ENCODE assay signal across 6 cellular contexts in the genomic region with DNA sequence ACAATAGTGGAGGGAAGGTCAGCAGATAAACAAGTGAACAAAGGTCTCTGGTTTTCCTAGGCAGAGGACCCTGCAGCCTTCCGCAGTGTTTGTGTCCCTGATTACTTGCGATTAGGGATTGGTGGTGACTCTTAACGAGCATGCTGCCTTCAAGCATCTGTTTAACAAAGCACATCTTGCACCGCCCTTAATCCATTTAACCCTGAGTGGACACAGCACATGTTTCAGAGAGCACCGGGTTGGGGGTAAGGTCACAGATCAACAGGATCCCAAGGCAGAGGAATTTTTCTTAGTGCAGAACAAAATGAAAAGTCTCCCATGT.
A peak's percentile ranks its signal among the peaks of the same experiment; 100 is the strongest.
DNase-seq lines count a peak whose midpoint lies in the region; ATAC-seq and TF ChIP-seq lines count a peak whose summit lies in the region.
"Not testable (repeated sequence)": the region's sequence is repeated elsewhere in the genome, so short reads cannot be mapped to it uniquely, and the experiment has no call there.

No MANE protein-coding gene starts in this region.

- BruUV-seq in IMR-90 (replicated peaks; lab: Mats Ljungman, UMichigan); MCF 10A (replicated peaks; lab: Mats Ljungman, UMichigan): not testable (repeated sequence)

- intact Hi-C loops in IMR-90 (cut with micrococcal nuclease); MCF 10A (cut with micrococcal nuclease): not testable (repeated sequence)

- H3K79me1 ChIP-seq in IMR-90 (ENCODE audit: low read depth in 1 of 2, low read length in 2 of 2) (peaks cover 18 to 40% of the 10 kb centered on the region in 2 experiments), trophoblast cell (ENCODE audit: low read length) (peaks cover 12% of the 10 kb centered on the region)

- not testable (repeated sequence) for H2BK15ac ChIP-seq in IMR-90 (ENCODE audit: low read depth, low read length)

- H3K79me2 ChIP-seq in trophoblast cell (ENCODE audit: control insufficient read depth, insufficient read depth, low read length, poor library complexity): not testable (repeated sequence)

- peak overlapping the region; percentile 64 for H2BK120ac ChIP-seq in IMR-90 (ENCODE audit: low read depth, low read length)
- H2BK120ac ChIP-seq in trophoblast cell (ENCODE audit: insufficient read depth, low read length, poor library complexity): not testable (repeated sequence)

- not testable (repeated sequence) for H3K18ac ChIP-seq in IMR-90 (ENCODE audit: low read depth, low read length); trophoblast cell (ENCODE audit: low read length)

- CTCF ChIA-PET in IMR-90 (lab: Yijun Ruan, JAX); RWPE1 (lab: Yijun Ruan, JAX); MCF 10A (lab: Yijun Ruan, JAX): not testable (repeated sequence)

- TF ChIP-seq RAD21 in IMR-90 (IDR thresholded peaks at IDR 0.05; ENCODE audit: low read length): not testable (repeated sequence)

- not testable (repeated sequence) for H3K23ac ChIP-seq in IMR-90 (ENCODE audit: low read depth, low read length); trophoblast cell (ENCODE audit: low read length)

- not testable (repeated sequence) for H3K56ac ChIP-seq in IMR-90 (ENCODE audit: extremely low read depth, insufficient read depth, low read length)

- TF ChIP-seq CTCF in IMR-90 (conservative IDR thresholded peaks at IDR 0.05; ENCODE audit: low read depth, low read length); RWPE1 (conservative IDR thresholded peaks at IDR 0.05; ENCODE audit: low read depth); WERI-Rb-1 (IDR thresholded peaks at IDR 0.05; ENCODE audit: low read depth, low read length); MCF 10A (IDR thresholded peaks at IDR 0.05; ENCODE audit: unreplicated experiment); glutamatergic neuron (IDR thresholded peaks at IDR 0.05; ENCODE audit: partially characterized antibody, unreplicated experiment): not testable (repeated sequence)

- H2AFZ ChIP-seq in IMR-90 (replicated peaks; ENCODE audit: low read length, poor library complexity); trophoblast cell (ENCODE audit: insufficient read depth, low read length, poor library complexity): not testable (repeated sequence)

- dilution Hi-C loops in IMR-90 (cut with HindIII; ENCODE audit: low sequenced_read_pairs, unreplicated experiment): not testable (repeated sequence)

- H2BK5ac ChIP-seq in IMR-90 (ENCODE audit: low read depth, low read length, poor library complexity, severe bottlenecking): peak overlapping the region; percentile 62
- H2BK5ac ChIP-seq in trophoblast cell (ENCODE audit: low read depth, low read length, poor library complexity): not testable (repeated sequence)

- no CpG with 5 or more reads among the region's 5 CpGs for WGBS in IMR-90 (ENCODE audit: extremely low coverage in 2 of 2, insufficient read length in 1 of 2), 2 experiments
- WGBS in trophoblast cell (ENCODE audit: extremely low coverage, insufficient coverage, insufficient read length): no CpG with 5 or more reads among the region's 5 CpGs

- H3K4ac ChIP-seq in IMR-90 (ENCODE audit: low read depth, low read length): peak overlapping the region; percentile 60; the same call in 1 of the 2 replicates
- not testable (repeated sequence) for H3K4ac ChIP-seq in trophoblast cell (ENCODE audit: low read depth, low read length)

- not testable (repeated sequence) for H3K27me3 ChIP-seq in IMR-90 (ENCODE audit: control insufficient read depth, insufficient read depth, low read length); WERI-Rb-1 (ENCODE audit: insufficient read depth, low read depth, severe bottlenecking); trophoblast cell (ENCODE audit: insufficient read depth, low read length)

- H3K4me3 ChIP-seq in IMR-90 (ENCODE audit: insufficient read depth, low read depth, low read length); WERI-Rb-1 (ENCODE audit: low read depth, low read length); trophoblast cell (ENCODE audit: low read depth, low read length): not testable (repeated sequence)

- H4K12ac ChIP-seq in trophoblast cell (ENCODE audit: low read depth, low read length): not testable (repeated sequence)

- H2AK5ac ChIP-seq in IMR-90 (ENCODE audit: low read depth, low read length): peak overlapping the region; percentile 75; the same call in 1 of the 2 replicates
- not testable (repeated sequence) for H2AK5ac ChIP-seq in trophoblast cell (ENCODE audit: low read length)

- H3K36me3 ChIP-seq in IMR-90 (ENCODE audit: control insufficient read depth, insufficient read depth, low read length); WERI-Rb-1; trophoblast cell (ENCODE audit: control insufficient read depth in 1 of 2, insufficient read depth in 2 of 2, low read length in 2 of 2): not testable (repeated sequence)

- H2AK9ac ChIP-seq in IMR-90 (replicated peaks; ENCODE audit: low read depth, low read length, poor library complexity): not testable (repeated sequence)

- H2BK12ac ChIP-seq in trophoblast cell (ENCODE audit: low read length): not testable (repeated sequence)

- not testable (repeated sequence) for H3K9me3 ChIP-seq in IMR-90 (ENCODE audit: control insufficient read depth, insufficient read depth, low read length); WERI-Rb-1 (ENCODE audit: severe bottlenecking); trophoblast cell (ENCODE audit: insufficient read depth, low read depth, low read length)

- not testable (repeated sequence) for H3K14ac ChIP-seq in IMR-90 (replicated peaks; ENCODE audit: low read depth, low read length); trophoblast cell (ENCODE audit: low read length)

- H3K4me1 ChIP-seq in IMR-90 (ENCODE audit: control insufficient read depth, insufficient read depth, low read length): peaks cover 17% of the 10 kb centered on the region
- not testable (repeated sequence) for H3K4me1 ChIP-seq in trophoblast cell (ENCODE audit: control insufficient read depth in 1 of 2, insufficient read depth in 2 of 2, low read length in 2 of 2)

- in situ Hi-C loops in IMR-90 (cut with MboI; ENCODE audit: low sequenced_read_pairs): not testable (repeated sequence)

- ATAC-seq in IMR-90 (ENCODE audit: low read depth): not testable (repeated sequence)

- H4K20me1 ChIP-seq in IMR-90 (ENCODE audit: insufficient read depth, low read length): not testable (repeated sequence)

- not testable (repeated sequence) for H3K9ac ChIP-seq in IMR-90 (ENCODE audit: low read depth, low read length); trophoblast cell (ENCODE audit: low read length)

- H3K4me2 ChIP-seq in IMR-90 (ENCODE audit: low read depth, low read length); trophoblast cell (ENCODE audit: low read length): not testable (repeated sequence)

- peak overlapping the region; percentile 50 for H3K27ac ChIP-seq in IMR-90 (ENCODE audit: insufficient read depth, low read length)
- peak overlapping the region; percentile 94 for H3K27ac ChIP-seq in RWPE1
- peak overlapping the region; percentile 62 for H3K27ac ChIP-seq in WERI-Rb-1
- peak overlapping the region; percentile 53 for H3K27ac ChIP-seq in trophoblast cell (ENCODE audit: low read depth, low read length)

- not testable (repeated sequence) for H3K9me3 Mint-ChIP-seq in MCF 10A (ENCODE audit: unreplicated experiment); glutamatergic neuron (ENCODE audit: unreplicated experiment)

- not testable (repeated sequence) for TF ChIP-seq POLR2A in IMR-90 (IDR thresholded peaks at IDR 0.05; ENCODE audit: low read depth, low read length)

- H2BK20ac ChIP-seq in IMR-90 (ENCODE audit: low read depth, low read length): not testable (repeated sequence)

- H3K9me1 ChIP-seq in IMR-90 (ENCODE audit: insufficient read depth, low read length): peaks cover 14% of the 10 kb centered on the region

- H4K91ac ChIP-seq in IMR-90 (ENCODE audit: insufficient read depth, low read depth, low read length); trophoblast cell (ENCODE audit: low read depth, low read length): not testable (repeated sequence)

- H3K27me3 Mint-ChIP-seq in MCF 10A (ENCODE audit: insufficient read depth, unreplicated experiment); glutamatergic neuron (ENCODE audit: unreplicated experiment): not testable (repeated sequence)

- not testable (repeated sequence) for H4K5ac ChIP-seq in IMR-90 (ENCODE audit: low read depth, low read length)

- DNase-seq in IMR-90; RWPE1 (ENCODE audit: low spot score); MCF 10A (ENCODE audit: unreplicated experiment); glutamatergic neuron; trophoblast cell: not testable (repeated sequence)
- DNase-seq in WERI-Rb-1: peak; percentile 52

- H3K27ac Mint-ChIP-seq in MCF 10A (ENCODE audit: low read depth, unreplicated experiment) (peak overlapping the region; percentile 78), glutamatergic neuron (ENCODE audit: unreplicated experiment) (peak overlapping the region; percentile 79)

- H3K4me3 Mint-ChIP-seq in MCF 10A (ENCODE audit: unreplicated experiment); glutamatergic neuron (ENCODE audit: unreplicated experiment): not testable (repeated sequence)

- H3K36me3 Mint-ChIP-seq in MCF 10A (ENCODE audit: insufficient read depth, unreplicated experiment); glutamatergic neuron (ENCODE audit: unreplicated experiment): not testable (repeated sequence)

- POLR2A ChIA-PET in IMR-90 (lab: Charles Lee; ENCODE audit: unreplicated experiment); RWPE1 (lab: Yijun Ruan, JAX; ENCODE audit: low non-redundant PET): not testable (repeated sequence)
- POLR2A ChIA-PET in MCF 10A (lab: Yijun Ruan, JAX): interaction anchor here (0.6 kb wide), 1 partner anchor 42 kb away, joined by 4 read pairs; no protein-coding TSS in a partner anchor

- H3K4me1 Mint-ChIP-seq in MCF 10A (ENCODE audit: insufficient read depth, unreplicated experiment): peaks cover 29% of the 10 kb centered on the region
- not testable (repeated sequence) for H3K4me1 Mint-ChIP-seq in glutamatergic neuron (ENCODE audit: low read depth, unreplicated experiment)

- not testable (repeated sequence) for H4K8ac ChIP-seq in IMR-90 (ENCODE audit: low read depth in 2 of 2, low read length in 2 of 2); trophoblast cell (ENCODE audit: low read depth, low read length)
